9 cellular contexts compared by ENCODE assay signal in the genomic region with DNA sequence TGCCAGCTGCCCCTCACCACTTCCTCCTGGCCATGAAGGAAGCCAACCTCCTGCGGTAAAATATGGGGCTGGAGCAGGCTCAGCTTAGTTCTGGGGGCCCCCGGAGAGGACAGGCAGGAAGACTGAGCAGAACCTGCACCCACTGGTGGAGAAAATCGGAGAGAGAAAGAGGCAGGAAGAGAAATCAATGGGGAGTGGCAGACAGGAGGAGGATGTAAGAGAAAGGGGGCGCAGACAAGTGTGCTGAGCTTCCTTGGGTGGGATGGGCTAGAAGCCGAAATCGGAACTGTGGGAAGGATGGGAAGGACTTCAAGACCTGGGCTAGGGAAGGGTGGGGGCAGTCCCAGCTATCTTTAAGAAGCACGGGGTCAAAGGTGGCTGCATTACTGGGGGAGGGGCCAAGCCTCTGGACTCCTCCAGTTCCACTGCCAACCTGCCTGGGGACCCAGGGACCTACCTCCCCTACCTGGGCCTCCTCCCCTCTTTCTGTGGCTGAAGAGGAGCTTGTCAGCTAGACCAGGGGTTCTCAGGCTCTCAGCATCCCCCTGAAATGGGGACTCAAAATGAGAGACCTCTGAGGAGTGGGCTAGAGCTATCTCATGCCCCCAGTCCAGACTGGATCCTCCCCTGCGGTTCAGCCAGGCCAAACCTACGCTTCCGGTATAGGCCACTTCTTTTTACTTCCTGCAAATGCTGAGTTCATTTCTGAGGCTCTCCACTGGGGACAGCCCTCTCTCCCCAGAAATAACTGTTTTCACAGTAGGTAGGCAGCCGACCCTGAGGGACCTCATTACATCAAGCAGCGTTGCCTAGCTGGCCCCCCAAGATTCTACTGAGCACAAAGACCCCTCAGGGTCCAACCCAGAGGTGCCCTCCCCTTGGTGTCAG. TPM values are rescaled to one million over a fixed set of nuclear protein-coding genes. Genes with fewer than 3 reads are reported as not detected.
DNase-seq lines count a peak whose midpoint lies in the region; ATAC-seq and TF ChIP-seq lines count a peak whose summit lies in the region.
"Had no signal": no experiment of that assay in that cellular context is flagged by ENCODE, and none has a peak within 500 bp of the region (broad histone marks: within the 10 kb centered on the region; RNA-seq: fewer than 3 reads in every experiment).

No MANE protein-coding gene starts in this region.

- peak overlapping the region; percentile 27 to 52 for H3K27ac Mint-ChIP-seq in activated naive CD4-positive, alpha-beta T cell treated with anti-CD3 and anti-CD28 coated beads, Interleukin-2, amount 50 U/mL, for 72 hours
- no peak overlapping the region for H3K27ac Mint-ChIP-seq in endothelial cell (ENCODE audit: unreplicated experiment)

- H3K27me3 ChIP-seq in SJCRH30 = no peaks in the 10 kb centered on the region

- no peaks in the 10 kb centered on the region for H3K36me3 ChIP-seq in SJCRH30

- no peak overlapping the region for H3K4me3 Mint-ChIP-seq in endothelial cell (ENCODE audit: unreplicated experiment)

- ATAC-seq in GM19455 (IDR thresholded peaks at IDR 0.05; ENCODE audit: unreplicated experiment) (peak; percentile 85), HG03432 (IDR thresholded peaks at IDR 0.05; ENCODE audit: unreplicated experiment) (peak; percentile 92)
- ATAC-seq in activated naive CD4-positive, alpha-beta T cell treated with anti-CD3 and anti-CD28 coated beads, Interleukin-2, amount 50 U/mL, for 72 hours = peak; percentile 61 to 72
- ATAC-seq in stimulated activated naive CD8-positive, alpha-beta T cell treated with anti-CD3 and anti-CD28 coated beads, Interleukin-15, Interleukin-2, amounts not matched to agents 100 U/mL and 50 U/mL, for 24 hours = peak; percentile 55

- peaks cover 24% of the 10 kb centered on the region for H3K4me1 ChIP-seq in SJCRH30

- H3K9me3 Mint-ChIP-seq in activated naive CD4-positive, alpha-beta T cell treated with anti-CD3 and anti-CD28 coated beads, Interleukin-2, amount 50 U/mL, for 72 hours = no peaks in the 10 kb centered on the region
- H3K9me3 Mint-ChIP-seq in endothelial cell (ENCODE audit: unreplicated experiment) = no peaks in the 10 kb centered on the region

- peaks cover 9% of the 10 kb centered on the region for H3K4me1 Mint-ChIP-seq in endothelial cell (ENCODE audit: unreplicated experiment)

- no peaks in the 10 kb centered on the region for H3K9me3 ChIP-seq in SJCRH30 (replicated peaks)

- H3K27me3 Mint-ChIP-seq in endothelial cell (ENCODE audit: unreplicated experiment) = peaks cover 4% of the 10 kb centered on the region

- peak; percentile 10 for TF ChIP-seq POLR2A in GM10847 (IDR thresholded peaks at IDR 0.05; ENCODE audit: extremely low read depth, insufficient read length)

- DNase-seq in activated naive CD4-positive, alpha-beta T cell treated with anti-CD3 and anti-CD28 coated beads, Interleukin-2, amount 50 U/mL, for 72 hours (ENCODE audit: low spot score in 2 of 2) = peak in 1 of 2 donors; percentile 14
- peak; percentile 20 for DNase-seq in stimulated activated naive CD8-positive, alpha-beta T cell treated with anti-CD3 and anti-CD28 coated beads, Interleukin-15, Interleukin-2, amounts not matched to agents 100 U/mL and 50 U/mL, for 24 hours
- DNase-seq in SJCRH30 (no peak), endothelial cell (ENCODE audit: low spot score) (no peak)
- DNase-seq in activated CD8-positive, alpha-beta memory T cell treated with anti-CD3 and anti-CD28 coated beads, Interleukin-2, amount 50 U/mL, for 4 hours = no peak
- DNase-seq: right cardiac atrium had no signal

- no peak overlapping the region for H3K4me3 ChIP-seq in SJCRH30

- TF ChIP-seq CTCF in endothelial cell (IDR thresholded peaks at IDR 0.05; ENCODE audit: unreplicated experiment) = no peak

- no peak overlapping the region for H3K27ac ChIP-seq in SJCRH30

- H3K36me3 Mint-ChIP-seq in activated naive CD4-positive, alpha-beta T cell treated with anti-CD3 and anti-CD28 coated beads, Interleukin-2, amount 50 U/mL, for 72 hours = no peaks in the 10 kb centered on the region
- H3K36me3 Mint-ChIP-seq in endothelial cell (ENCODE audit: low read depth, unreplicated experiment) = no peaks in the 10 kb centered on the region

RNA-seq across cellular contexts. Expression of a gene that starts 33.6 kb away (rescaled TPM):
- total RNA-seq in activated naive CD4-positive, alpha-beta T cell treated with anti-CD3 and anti-CD28 coated beads, Interleukin-2, amount 50 U/mL, for 72 hours = under 1 TPM; 0.07 to 0.43 TPM
- 0.04 TPM in 1 of 2 replicates, not detected in the other for total RNA-seq in SJCRH30 (2014; rRNA removed; shearing (Covaris generic))
- total RNA-seq in endothelial cell (ENCODE audit: unreplicated experiment) = 5.3 TPM
